Comparison of ENCODE assay signal across 1 cellular context in genomic region chr14:95545769-95546168, GRCh38.
TF ChIP-seq lines count a peak whose summit lies in the region.

No MANE protein-coding gene starts in this region.

TF ChIP-seq in HCT116, 20 proteins besides CTCF, POLR2A, EP300 and RAD21 (continued from another document):
- TF ChIP-seq REST (IDR thresholded peaks at IDR 0.05; ENCODE audit: low read depth) (no peak), POLR2AphosphoS5 (IDR thresholded peaks at IDR 0.05; ENCODE audit: low read depth, low read length) (no peak)
